Comparison of ENCODE assay signal across 16 cellular contexts in the genomic region with DNA sequence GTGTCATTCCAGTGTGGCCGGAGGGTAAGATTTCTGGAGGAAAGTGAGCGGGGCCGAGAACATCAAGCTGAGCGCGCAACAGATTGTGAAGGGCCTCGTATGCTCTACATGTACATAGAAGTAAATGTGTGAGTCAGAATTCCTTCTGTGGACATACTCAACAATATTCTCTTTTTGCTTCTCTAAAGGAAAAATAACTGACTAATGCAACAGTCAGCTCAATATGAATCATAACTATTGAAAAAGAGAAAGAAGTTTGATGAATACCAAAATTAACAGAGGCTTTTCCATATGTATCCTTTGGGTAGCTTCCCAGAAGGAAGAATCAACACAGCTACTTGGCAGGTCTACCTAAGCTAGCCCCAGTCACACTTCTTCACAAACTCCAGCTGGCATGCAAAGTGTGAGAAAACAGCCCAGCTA.
DNase-seq lines count a peak whose midpoint lies in the region; ATAC-seq and TF ChIP-seq lines count a peak whose summit lies in the region.
"Had no signal": no experiment of that assay in that cellular context is flagged by ENCODE, and none has a peak within 500 bp of the region (broad histone marks: within the 10 kb centered on the region; RNA-seq: fewer than 3 reads in every experiment).

No MANE protein-coding gene starts in this region.

- peak overlapping the region; percentile 20 for H3K27ac ChIP-seq in tibial artery
- H3K27ac ChIP-seq: cardiac muscle cell had no signal

- H3K9me3 ChIP-seq in adipocyte (ENCODE audit: control insufficient read depth, low read length): no peaks in the 10 kb centered on the region
- no peaks in the 10 kb centered on the region for H3K9me3 ChIP-seq in tibial artery
- H3K9me3 ChIP-seq: Caco-2, HAP-1 had no signal

- intact Hi-C loops in tibial artery (cut with DNase I; ENCODE audit: low total_unique reads): no loop called here

- TF ChIP-seq CTCF in fibroblast of pulmonary artery (IDR thresholded peaks at IDR 0.05; ENCODE audit: low read length, missing control alignments) (no peak), tibial artery (IDR thresholded peaks at IDR 0.05) (no peak)

- H3K36me3 ChIP-seq in adipocyte (ENCODE audit: control insufficient read depth, insufficient read depth, low read length, severe bottlenecking): no peaks in the 10 kb centered on the region
- H3K36me3 ChIP-seq in tibial artery: no peaks in the 10 kb centered on the region
- H3K36me3 ChIP-seq: cardiac muscle cell, HAP-1 had no signal

- H3K4me3 ChIP-seq in adipocyte (ENCODE audit: low read length) (no peak overlapping the region), fibroblast of pulmonary artery (replicated peaks; ENCODE audit: low read depth, low read length) (no peak overlapping the region), tibial artery (no peak overlapping the region)
- H3K4me3 ChIP-seq: cardiac muscle cell, HAP-1 had no signal

- H3K4me1 ChIP-seq in adipocyte (ENCODE audit: control insufficient read depth, insufficient read depth, low read length): peaks cover 6% of the 10 kb centered on the region
- H3K4me1 ChIP-seq in tibial artery: peaks cover 0 to 15% (median 4%) of the 10 kb centered on the region in 4 donors
- H3K4me1 ChIP-seq: Caco-2 had no signal

- peak overlapping the region; percentile 46 for H3K9ac ChIP-seq in adipocyte (ENCODE audit: low read length)

- H3K27me3 Mint-ChIP-seq in activated T-cell treated with anti-CD3 and anti-CD28 coated beads, Interleukin-2, amount 50 U/mL, for 4 hours (ENCODE audit: low read depth): no peaks in the 10 kb centered on the region

- H3K27me3 ChIP-seq in adipocyte (replicated peaks; ENCODE audit: control insufficient read depth, insufficient read depth, low read length): no peaks in the 10 kb centered on the region
- H3K27me3 ChIP-seq in tibial artery: no peaks in the 10 kb centered on the region
- H3K27me3 ChIP-seq: cardiac muscle cell had no signal

- no peaks in the 10 kb centered on the region for H3K4me1 Mint-ChIP-seq in activated T-cell treated with anti-CD3 and anti-CD28 coated beads, Interleukin-2, amount 50 U/mL, for 4 hours (ENCODE audit: low read depth)
- H3K4me1 Mint-ChIP-seq: endodermal cell had no signal

- no peak overlapping the region for H3K4me3 Mint-ChIP-seq in activated T-cell treated with anti-CD3 and anti-CD28 coated beads, Interleukin-2, amount 50 U/mL, for 4 hours
- H3K4me3 Mint-ChIP-seq: activated CD8-positive, alpha-beta T cell treated with anti-CD3 and anti-CD28 coated beads, Interleukin-2, amount 10 ng/mL, durations not matched to agents 7 days and 5 days; endodermal cell had no signal

- DNase-seq in GM03348 (ENCODE audit: low spot score) (peak; percentile 62), adipocyte (ENCODE audit: low read depth) (peak; percentile 80), fibroblast of pulmonary artery (ENCODE audit: low read depth) (peak; percentile 16), tibial artery (no peak)
- DNase-seq in activated naive CD4-positive, alpha-beta T cell (lab: John Stamatoyannopoulos, UW): no peak
- DNase-seq in activated T-cell treated with anti-CD3 and anti-CD28 coated beads, Interleukin-2, amount 50 U/mL, for 4 hours: no peak
- DNase-seq: activated CD8-positive, alpha-beta T cell treated with anti-CD3 and anti-CD28 coated beads, Interleukin-2, amount 10 ng/mL, durations not matched to agents 7 days and 5 days; activated effector memory CD4-positive, alpha-beta T cell treated with anti-CD3 and anti-CD28 coated beads, Interleukin-2, amount 50 U/mL, for 16 hours; Caco-2; endodermal cell; SIG-M5; stimulated activated CD4-positive, alpha-beta T cell treated with anti-CD3 and anti-CD28 coated beads, Interleukin-2, amount 100 ng/mL, for 24 hours had no signal

- no peaks in the 10 kb centered on the region for H3K36me3 Mint-ChIP-seq in activated T-cell treated with anti-CD3 and anti-CD28 coated beads, Interleukin-2, amount 50 U/mL, for 4 hours (ENCODE audit: insufficient read depth)

- no peaks in the 10 kb centered on the region for H3K9me3 Mint-ChIP-seq in activated T-cell treated with anti-CD3 and anti-CD28 coated beads, Interleukin-2, amount 50 U/mL, for 4 hours
- H3K9me3 Mint-ChIP-seq: endodermal cell had no signal

- ATAC-seq in activated T-cell treated with anti-CD3 and anti-CD28 coated beads, Interleukin-2, amount 50 U/mL, for 4 hours: no peak
- no peak for ATAC-seq in HG02885 (IDR thresholded peaks at IDR 0.05; ENCODE audit: poor library complexity, unreplicated experiment)
- ATAC-seq: activated CD8-positive, alpha-beta T cell treated with anti-CD3 and anti-CD28 coated beads, Interleukin-2, amount 10 ng/mL, durations not matched to agents 7 days and 5 days; left lobe of liver had no signal

Comparison
In these comparisons a context has a peak if more than half of its experiments do, and no peak if none do; other contexts are left out.
1. DNase-seq: peak in GM03348 (single experiment), adipocyte (single experiment) and fibroblast of pulmonary artery (single experiment); none in tibial artery (0 of 2), activated naive CD4-positive, alpha-beta T cell (0 of 4) and activated T-cell treated with anti-CD3 and anti-CD28 coated beads, Interleukin-2, amount 50 U/mL, for 4 hours (single experiment).